ENCODE assay signal across 8 cellular contexts in genomic region chr6:39302669-39303424, GRCh38. TPM values are rescaled to one million over a fixed set of nuclear protein-coding genes. Genes with fewer than 3 reads are reported as not detected.
DNase-seq lines count a peak whose midpoint lies in the region; ATAC-seq and TF ChIP-seq lines count a peak whose summit lies in the region.

No MANE protein-coding gene starts in this region.

- POLR2A ChIA-PET in SK-N-SH (lab: Yijun Ruan, JAX), result interaction anchor here (0.7 kb wide), 1 partner anchor 312 kb away, joined by 3 read pairs; no protein-coding TSS in a partner anchor

- no peak overlapping the region for H2BK12ac ChIP-seq in trophoblast cell (ENCODE audit: low read length)

- H3K9me2 ChIP-seq in SK-N-SH, result no peaks in the 10 kb centered on the region

- H3K9ac ChIP-seq in SK-N-SH, result no peak overlapping the region
- H3K9ac ChIP-seq in trophoblast cell (ENCODE audit: low read length), result no peak overlapping the region

- H3K27me3 ChIP-seq in MG63 (no peaks in the 10 kb centered on the region), SK-N-SH (ENCODE audit: insufficient read depth) (no peaks in the 10 kb centered on the region), trophoblast cell (ENCODE audit: insufficient read depth, low read length) (no peaks in the 10 kb centered on the region), tibial artery (no peaks in the 10 kb centered on the region)

- intact Hi-C loops in head of caudate nucleus (cut with DNase I), result loop anchor here (2.0 to 10.0 kb wide), 3 partner anchors 136 to 431 kb away; no protein-coding TSS in a partner anchor
- intact Hi-C loops in tibial artery (cut with DNase I; ENCODE audit: low total_unique reads), result loop anchor here (2.0 to 10.0 kb wide), 3 partner anchors 136 to 428 kb away; no protein-coding TSS in a partner anchor

- H3K4ac ChIP-seq in trophoblast cell (ENCODE audit: low read depth, low read length), result no peak overlapping the region

- H3K27ac ChIP-seq in SK-N-SH (ENCODE audit: low read depth in 2 of 2, low read length in 1 of 2) (no peak overlapping the region), trophoblast cell (ENCODE audit: low read depth, low read length) (no peak overlapping the region), tibial artery (no peak overlapping the region)

- no peaks in the 10 kb centered on the region for H3K36me3 Mint-ChIP-seq in activated naive CD4-positive, alpha-beta T cell treated with anti-CD3 and anti-CD28 coated beads, Interleukin-2, amount 10 ng/mL, durations not matched to agents 7 days and 5 days

- peaks cover 0 to 2% of the 10 kb centered on the region in 2 experiments; a peak in 1 of 4 replicates for H3K4me1 ChIP-seq in SK-N-SH (ENCODE audit: control insufficient read depth in 1 of 2, insufficient read depth in 2 of 2, low read depth in 1 of 2, low read length in 1 of 2)
- H3K4me1 ChIP-seq in trophoblast cell (ENCODE audit: control insufficient read depth in 1 of 2, insufficient read depth in 2 of 2, low read length in 2 of 2), result peaks cover 0 to 5% of the 10 kb centered on the region in 2 experiments
- H3K4me1 ChIP-seq in tibial artery, result peaks cover 0 to 11% (median 2%) of the 10 kb centered on the region in 4 donors

- no peaks in the 10 kb centered on the region for H4K20me1 ChIP-seq in SK-N-SH (ENCODE audit: insufficient read depth)

- peak; percentile 90 for ATAC-seq in GM21723 (IDR thresholded peaks at IDR 0.05; ENCODE audit: unreplicated experiment)

- no peaks in the 10 kb centered on the region for H3F3A ChIP-seq in SK-N-SH (replicated peaks; ENCODE audit: insufficient read depth)

- no peak overlapping the region for H2AK5ac ChIP-seq in trophoblast cell (ENCODE audit: low read length)

- TF ChIP-seq CTCF in SK-N-SH (IDR thresholded peaks at IDR 0.05), result peak; percentile 76
- peak; percentile 84 to 90 for TF ChIP-seq CTCF in tibial artery (IDR thresholded peaks at IDR 0.05)

- WGBS in SK-N-SH (ENCODE audit: low lambda C conversion rate), result 5% methylated on average over 9 of the region's 11 CpGs
- WGBS in trophoblast cell (ENCODE audit: extremely low coverage, insufficient coverage, insufficient read length), result no CpG with 5 or more reads among the region's 11 CpGs

- peak overlapping the region; percentile 42 for H3K4me3 Mint-ChIP-seq in activated naive CD4-positive, alpha-beta T cell treated with anti-CD3 and anti-CD28 coated beads, Interleukin-2, amount 10 ng/mL, durations not matched to agents 7 days and 5 days

- no peak overlapping the region for H3K23ac ChIP-seq in trophoblast cell (ENCODE audit: low read length)

- no peaks in the 10 kb centered on the region for H3K9me3 Mint-ChIP-seq in activated naive CD4-positive, alpha-beta T cell treated with anti-CD3 and anti-CD28 coated beads, Interleukin-2, amount 10 ng/mL, durations not matched to agents 7 days and 5 days

- TF ChIP-seq EP300 in SK-N-SH (IDR thresholded peaks at IDR 0.05; ENCODE audit: borderline replicate concordance in 1 of 2, low read depth in 1 of 2, low read length in 1 of 2), result no peak

- H3K9me3 ChIP-seq in MG63 (no peaks in the 10 kb centered on the region), SK-N-SH (no peaks in the 10 kb centered on the region), trophoblast cell (ENCODE audit: insufficient read depth, low read depth, low read length) (no peaks in the 10 kb centered on the region), tibial artery (no peaks in the 10 kb centered on the region)

- H3K4me1 Mint-ChIP-seq in activated naive CD4-positive, alpha-beta T cell treated with anti-CD3 and anti-CD28 coated beads, Interleukin-2, amount 10 ng/mL, durations not matched to agents 7 days and 5 days, result peaks cover 6% of the 10 kb centered on the region

- H4K12ac ChIP-seq in trophoblast cell (ENCODE audit: low read depth, low read length), result no peak overlapping the region

- DNase-seq in DMS 273 (lab: John Stamatoyannopoulos, UW; ENCODE audit: unreplicated experiment) (peak; percentile 92), MG63 (peak; percentile 49), SK-N-SH (peak; percentile 92), head of caudate nucleus (peak; percentile 71 to 92 (median 83)), trophoblast cell (peak; percentile 68 to 87), tibial artery (peak; percentile 72 to 81)
- DNase-seq in activated naive CD4-positive, alpha-beta T cell treated with anti-CD3 and anti-CD28 coated beads, Interleukin-2, amount 10 ng/mL, durations not matched to agents 7 days and 5 days, result peak; percentile 94

- TF ChIP-seq RAD21 in SK-N-SH (IDR thresholded peaks at IDR 0.05; ENCODE audit: low read length), result peak; percentile 92

- H3K27me3 Mint-ChIP-seq in activated naive CD4-positive, alpha-beta T cell treated with anti-CD3 and anti-CD28 coated beads, Interleukin-2, amount 10 ng/mL, durations not matched to agents 7 days and 5 days, result no peaks in the 10 kb centered on the region

- H3K4me3 ChIP-seq in MG63 (no peak overlapping the region), SK-N-SH (ENCODE audit: low read depth in 2 of 2, low read length in 1 of 2) (peak overlapping the region; percentile 14 to 30; a peak in 1 of 4 replicates), trophoblast cell (ENCODE audit: low read depth, low read length) (no peak overlapping the region), tibial artery (no peak overlapping the region)

- H3K79me1 ChIP-seq in trophoblast cell (ENCODE audit: low read length), result no peaks in the 10 kb centered on the region

- no peak overlapping the region for H3K14ac ChIP-seq in trophoblast cell (ENCODE audit: low read length)

- H2BK120ac ChIP-seq in trophoblast cell (ENCODE audit: insufficient read depth, low read length, poor library complexity), result no peak overlapping the region

- H4K8ac ChIP-seq in trophoblast cell (ENCODE audit: low read depth, low read length), result no peak overlapping the region

- H3K4me2 ChIP-seq in SK-N-SH (peak overlapping the region; percentile 39; the same call in 1 of the 2 replicates), trophoblast cell (ENCODE audit: low read length) (peak overlapping the region; percentile 27)

- no peak overlapping the region for H3K18ac ChIP-seq in trophoblast cell (ENCODE audit: low read length)

- no peaks in the 10 kb centered on the region for H3K79me2 ChIP-seq in SK-N-SH (ENCODE audit: insufficient read depth)
- H3K79me2 ChIP-seq in trophoblast cell (ENCODE audit: control insufficient read depth, insufficient read depth, low read length, poor library complexity), result no peaks in the 10 kb centered on the region

- H2BK5ac ChIP-seq in trophoblast cell (ENCODE audit: low read depth, low read length, poor library complexity), result no peak overlapping the region

- H3K36me3 ChIP-seq in MG63 (no peaks in the 10 kb centered on the region), SK-N-SH (replicated peaks in 1 of 2; ENCODE audit: control insufficient read depth in 1 of 2, insufficient read depth in 2 of 2, low read length in 1 of 2) (no peaks in the 10 kb centered on the region), trophoblast cell (ENCODE audit: control insufficient read depth in 1 of 2, insufficient read depth in 2 of 2, low read length in 2 of 2) (no peaks in the 10 kb centered on the region), tibial artery (no peaks in the 10 kb centered on the region)

- no peak overlapping the region for H4K91ac ChIP-seq in trophoblast cell (ENCODE audit: low read depth, low read length)

- H2AFZ ChIP-seq in SK-N-SH (ENCODE audit: low read depth) (no peak overlapping the region), trophoblast cell (ENCODE audit: insufficient read depth, low read length, poor library complexity) (peak overlapping the region; percentile 44)

- CTCF ChIA-PET in SK-N-SH (lab: Yijun Ruan, JAX), result interaction anchor here (0.5 to 16.6 kb wide), 59 partner anchors 9 to 1060 kb away, joined by 3 to 457 read pairs (median 5); partner anchors contain the start of gene KCNK17
- CTCF ChIA-PET in activated naive CD4-positive, alpha-beta T cell treated with anti-CD3 and anti-CD28 coated beads, Interleukin-2, amount 10 ng/mL, durations not matched to agents 7 days and 5 days (lab: Charles Lee), result interaction anchor here (0.7 to 17.8 kb wide), 36 partner anchors 10 to 457 kb away, joined by 3 to 410 read pairs (median 4); partner anchors contain the start of gene KCNK5

- H3K27ac Mint-ChIP-seq in activated naive CD4-positive, alpha-beta T cell treated with anti-CD3 and anti-CD28 coated beads, Interleukin-2, amount 10 ng/mL, durations not matched to agents 7 days and 5 days, result peak overlapping the region; percentile 21

TF ChIP-seq in SK-N-SH, 30 proteins besides CTCF, POLR2A, EP300 and RAD21 (continues in another document):
- TF ChIP-seq NFIC (IDR thresholded peaks at IDR 0.05; ENCODE audit: borderline replicate concordance), result no peak
- no peak for TF ChIP-seq FOSL2 (IDR thresholded peaks at IDR 0.05; ENCODE audit: borderline replicate concordance, low read depth)
- TF ChIP-seq, protein P1, sequence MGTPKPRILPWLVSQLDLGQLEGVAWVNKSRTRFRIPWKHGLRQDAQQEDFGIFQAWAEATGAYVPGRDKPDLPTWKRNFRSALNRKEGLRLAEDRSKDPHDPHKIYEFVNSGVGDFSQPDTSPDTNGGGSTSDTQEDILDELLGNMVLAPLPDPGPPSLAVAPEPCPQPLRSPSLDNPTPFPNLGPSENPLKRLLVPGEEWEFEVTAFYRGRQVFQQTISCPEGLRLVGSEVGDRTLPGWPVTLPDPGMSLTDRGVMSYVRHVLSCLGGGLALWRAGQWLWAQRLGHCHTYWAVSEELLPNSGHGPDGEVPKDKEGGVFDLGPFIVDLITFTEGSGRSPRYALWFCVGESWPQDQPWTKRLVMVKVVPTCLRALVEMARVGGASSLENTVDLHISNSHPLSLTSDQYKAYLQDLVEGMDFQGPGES (IDR thresholded peaks at IDR 0.05; ENCODE audit: low read depth, low read length), result no peak
- peak; percentile 96 for TF ChIP-seq SMC3 (IDR thresholded peaks at IDR 0.05; ENCODE audit: low read depth, low read length)
- TF ChIP-seq NRF1 (IDR thresholded peaks at IDR 0.05; ENCODE audit: low read depth, low read length), result 0 out of 2 replicates have a peak, but pooled peaks have one; percentile 21
- TF ChIP-seq CHD2 (IDR thresholded peaks at IDR 0.05; ENCODE audit: low read length, partially characterized antibody), result no peak
- TF ChIP-seq YY1 (IDR thresholded peaks at IDR 0.05; ENCODE audit: low read depth), result no peak
- TF ChIP-seq GATA2 (CRISPR knock-in tag; IDR thresholded peaks at IDR 0.05), result no peak

RNA-seq across cellular contexts. Expression of gene KCNK17, which starts 11.4 kb away (rescaled TPM):
- not detected in 2 replicates for total RNA-seq in MG63 (2014; rRNA removed; shearing (Covaris generic); ENCODE audit: low replicate concordance)
- not detected in 2 replicates for polyA plus RNA-seq in SK-N-SH (2012; rRNA removed)
- not detected in 2 replicates for polyA plus RNA-seq in SK-N-SH (2012; cell fraction: cytosol; rRNA removed)
- not detected in 2 replicates for polyA plus RNA-seq in SK-N-SH (2012; cell fraction: nucleus; rRNA removed)
- not detected in 2 replicates for polyA plus RNA-seq in trophoblast cell (2013)

RNA-seq across cellular contexts. Expression of gene KCNK16, which starts 19.7 kb away (rescaled TPM):
- total RNA-seq in MG63 (2014; rRNA removed; shearing (Covaris generic); ENCODE audit: low replicate concordance), result not detected in 2 replicates
- not detected in 2 replicates for polyA plus RNA-seq in SK-N-SH (2012; rRNA removed)
- polyA plus RNA-seq in SK-N-SH (2012; cell fraction: cytosol; rRNA removed), result not detected in 2 replicates
- polyA plus RNA-seq in SK-N-SH (2012; cell fraction: nucleus; rRNA removed), result not detected in 2 replicates
- not detected in 2 replicates for polyA plus RNA-seq in trophoblast cell (2013)

Comparison
In these comparisons a context has a peak if more than half of its experiments do, and no peak if none do; other contexts are left out.
1. H3K4me3 ChIP-seq: peak in SK-N-SH (2 of 2); none in MG63 (single experiment), trophoblast cell (single experiment) and tibial artery (0 of 2).
2. Peak in every context shown above with its lines, with median percentiles within 50 percentile points of each other: DNase-seq.